In the genomic region with DNA sequence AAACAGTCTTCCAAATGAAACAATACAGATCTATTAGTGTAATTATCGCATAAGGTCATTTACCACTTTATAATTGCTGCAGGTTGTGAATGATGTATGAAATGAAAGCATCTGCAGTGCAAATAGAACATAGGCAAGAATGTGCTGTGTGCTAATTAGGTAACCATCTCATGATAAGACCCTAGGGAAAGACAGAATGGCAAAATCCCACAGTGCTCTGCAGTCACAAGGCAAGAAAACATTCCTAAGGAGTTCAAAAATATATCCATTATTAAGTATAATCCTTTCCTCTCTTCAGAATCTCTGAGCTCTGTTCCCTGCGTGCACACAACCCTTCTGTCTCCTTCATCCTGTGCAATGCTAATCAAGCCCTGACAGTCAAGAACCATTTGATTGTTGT, we compare ENCODE assay signal across 26 cellular contexts.
"Had no signal": no experiment of that assay in that cellular context is flagged by ENCODE, and none has a peak within 500 bp of the region (broad histone marks: within the 10 kb centered on the region; RNA-seq: fewer than 3 reads in every experiment).

No MANE protein-coding gene starts in this region.

- H3K9me3 ChIP-seq: ascending aorta, esophagus squamous epithelium, gastroesophageal sphincter, heart right ventricle had no signal

- H3K36me3 ChIP-seq: ascending aorta, brain microvascular endothelial cell, esophagus squamous epithelium, gastroesophageal sphincter, heart right ventricle had no signal

- H3K27ac ChIP-seq: ascending aorta, brain microvascular endothelial cell, epithelial cell of prostate, esophagus squamous epithelium, gastroesophageal sphincter, heart right ventricle had no signal

- DNase-seq: activated CD4-positive, alpha-beta memory T cell treated with anti-CD3 and anti-CD28 coated beads for 36 hours; activated CD4-positive, alpha-beta T cell treated with anti-CD3 and anti-CD28 coated beads for 36 hours; activated CD4-positive, alpha-beta T cell treated with anti-CD3 and anti-CD28 coated beads, Interleukin-2, amount 10 ng/mL, durations not matched to agents 24 days and 14 days; activated CD4-positive, CD25-positive, alpha-beta regulatory T cell; activated CD4-positive, CD25-positive, alpha-beta regulatory T cell treated with anti-CD3 and anti-CD28 coated beads, Interleukin-2, amount 50 U/mL, for 72 hours; activated CD8-positive, alpha-beta memory T cell treated with anti-CD3 and anti-CD28 coated beads, Interleukin-2, amount 10 ng/mL, durations not matched to agents 7 days and 5 days; activated CD8-positive, alpha-beta memory T cell treated with anti-CD3 and anti-CD28 coated beads, Interleukin-2, amount 50 U/mL, for 4 hours; activated CD8-positive, alpha-beta T cell treated with anti-CD3 and anti-CD28 coated beads, Interleukin-2, amount 10 ng/mL, durations not matched to agents 7 days and 5 days; activated gamma-delta T cell; activated naive CD4-positive, alpha-beta T cell; activated naive CD4-positive, alpha-beta T cell treated with anti-CD3 and anti-CD28 coated beads, Interleukin-2, amount 10 ng/mL, durations not matched to agents 7 days and 5 days; activated naive CD8-positive, alpha-beta T cell treated with anti-CD3 and anti-CD28 coated beads, Interleukin-2, amount 10 ng/mL, durations not matched to agents 7 days and 5 days; activated T-cell treated with anti-CD3 and anti-CD28 coated beads, Interleukin-2, amount 50 U/mL, for 1 hour; activated T-cell treated with anti-CD3 and anti-CD28 coated beads, Interleukin-2, amount 50 U/mL, for 48 hours; brain microvascular endothelial cell; cortex of kidney; effector CD8-positive, alpha-beta T cell; esophagus squamous epithelium; foreskin melanocyte; heart right ventricle; T-helper 2 cell had no signal

- H3K36me3 Mint-ChIP-seq: activated CD4-positive, alpha-beta memory T cell treated with anti-CD3 and anti-CD28 coated beads for 36 hours; activated CD8-positive, alpha-beta memory T cell treated with anti-CD3 and anti-CD28 coated beads, Interleukin-2, amount 10 ng/mL, durations not matched to agents 7 days and 5 days; activated naive CD4-positive, alpha-beta T cell treated with anti-CD3 and anti-CD28 coated beads, Interleukin-2, amount 10 ng/mL, durations not matched to agents 7 days and 5 days; activated naive CD4-positive, alpha-beta T cell treated with anti-CD3 and anti-CD28 coated beads, Interleukin-2, amount 50 U/mL, for 72 hours; activated naive CD8-positive, alpha-beta T cell treated with anti-CD3 and anti-CD28 coated beads, Interleukin-2, amount 10 ng/mL, durations not matched to agents 7 days and 5 days had no signal

- H3K27me3 Mint-ChIP-seq: activated CD4-positive, alpha-beta memory T cell treated with anti-CD3 and anti-CD28 coated beads for 36 hours; activated CD4-positive, alpha-beta T cell treated with anti-CD3 and anti-CD28 coated beads for 36 hours; activated CD4-positive, alpha-beta T cell treated with anti-CD3 and anti-CD28 coated beads, Interleukin-2, amount 10 ng/mL, durations not matched to agents 24 days and 14 days; activated CD8-positive, alpha-beta memory T cell treated with anti-CD3 and anti-CD28 coated beads, Interleukin-2, amount 10 ng/mL, durations not matched to agents 7 days and 5 days; activated naive CD4-positive, alpha-beta T cell treated with anti-CD3 and anti-CD28 coated beads, Interleukin-2, amount 10 ng/mL, durations not matched to agents 7 days and 5 days; activated naive CD8-positive, alpha-beta T cell treated with anti-CD3 and anti-CD28 coated beads, Interleukin-2, amount 10 ng/mL, durations not matched to agents 7 days and 5 days; central memory CD8-positive, alpha-beta T cell had no signal

- H3K4me3 Mint-ChIP-seq: activated CD4-positive, alpha-beta memory T cell treated with anti-CD3 and anti-CD28 coated beads for 36 hours; activated CD4-positive, alpha-beta T cell treated with anti-CD3 and anti-CD28 coated beads for 36 hours; activated CD4-positive, alpha-beta T cell treated with anti-CD3 and anti-CD28 coated beads, Interleukin-2, amount 10 ng/mL, durations not matched to agents 24 days and 14 days; activated CD8-positive, alpha-beta memory T cell treated with anti-CD3 and anti-CD28 coated beads, Interleukin-2, amount 10 ng/mL, durations not matched to agents 7 days and 5 days; activated CD8-positive, alpha-beta T cell treated with anti-CD3 and anti-CD28 coated beads, Interleukin-2, amount 10 ng/mL, durations not matched to agents 7 days and 5 days; activated naive CD4-positive, alpha-beta T cell treated with anti-CD3 and anti-CD28 coated beads, Interleukin-2, amount 10 ng/mL, durations not matched to agents 7 days and 5 days; activated naive CD8-positive, alpha-beta T cell treated with anti-CD3 and anti-CD28 coated beads, Interleukin-2, amount 10 ng/mL, durations not matched to agents 7 days and 5 days; central memory CD8-positive, alpha-beta T cell had no signal

- H3K4me1 ChIP-seq: ascending aorta, esophagus squamous epithelium, gastroesophageal sphincter, heart right ventricle had no signal

- H3K4me3 ChIP-seq: ascending aorta, esophagus squamous epithelium, gastroesophageal sphincter, heart right ventricle had no signal

- H3K27ac Mint-ChIP-seq: activated CD4-positive, alpha-beta memory T cell treated with anti-CD3 and anti-CD28 coated beads for 36 hours; activated CD4-positive, alpha-beta T cell treated with anti-CD3 and anti-CD28 coated beads for 36 hours; activated CD4-positive, alpha-beta T cell treated with anti-CD3 and anti-CD28 coated beads, Interleukin-2, amount 10 ng/mL, durations not matched to agents 24 days and 14 days; activated CD8-positive, alpha-beta memory T cell treated with anti-CD3 and anti-CD28 coated beads, Interleukin-2, amount 10 ng/mL, durations not matched to agents 7 days and 5 days; activated CD8-positive, alpha-beta T cell treated with anti-CD3 and anti-CD28 coated beads, Interleukin-2, amount 10 ng/mL, durations not matched to agents 7 days and 5 days; activated naive CD4-positive, alpha-beta T cell treated with anti-CD3 and anti-CD28 coated beads, Interleukin-2, amount 10 ng/mL, durations not matched to agents 7 days and 5 days; activated naive CD4-positive, alpha-beta T cell treated with anti-CD3 and anti-CD28 coated beads, Interleukin-2, amount 50 U/mL, for 72 hours; activated naive CD8-positive, alpha-beta T cell treated with anti-CD3 and anti-CD28 coated beads, Interleukin-2, amount 10 ng/mL, durations not matched to agents 7 days and 5 days had no signal

- ATAC-seq: activated CD4-positive, alpha-beta T cell treated with anti-CD3 and anti-CD28 coated beads for 36 hours; activated CD8-positive, alpha-beta memory T cell treated with anti-CD3 and anti-CD28 coated beads, Interleukin-2, amount 10 ng/mL, durations not matched to agents 7 days and 5 days; activated CD8-positive, alpha-beta T cell treated with anti-CD3 and anti-CD28 coated beads, Interleukin-2, amount 10 ng/mL, durations not matched to agents 7 days and 5 days; activated naive CD4-positive, alpha-beta T cell treated with anti-CD3 and anti-CD28 coated beads, Interleukin-2, amount 50 U/mL, for 72 hours; gastroesophageal sphincter; heart right ventricle had no signal

- H3K9me3 Mint-ChIP-seq: activated CD4-positive, alpha-beta memory T cell treated with anti-CD3 and anti-CD28 coated beads for 36 hours; activated CD4-positive, alpha-beta T cell treated with anti-CD3 and anti-CD28 coated beads, Interleukin-2, amount 10 ng/mL, durations not matched to agents 24 days and 14 days; activated naive CD4-positive, alpha-beta T cell treated with anti-CD3 and anti-CD28 coated beads, Interleukin-2, amount 10 ng/mL, durations not matched to agents 7 days and 5 days; activated naive CD4-positive, alpha-beta T cell treated with anti-CD3 and anti-CD28 coated beads, Interleukin-2, amount 50 U/mL, for 72 hours; activated naive CD8-positive, alpha-beta T cell treated with anti-CD3 and anti-CD28 coated beads, Interleukin-2, amount 10 ng/mL, durations not matched to agents 7 days and 5 days; central memory CD8-positive, alpha-beta T cell had no signal

- H3K27me3 ChIP-seq: ascending aorta, brain microvascular endothelial cell, esophagus squamous epithelium, gastroesophageal sphincter had no signal

- H3K4me1 Mint-ChIP-seq: activated CD4-positive, alpha-beta T cell treated with anti-CD3 and anti-CD28 coated beads for 36 hours; activated CD4-positive, alpha-beta T cell treated with anti-CD3 and anti-CD28 coated beads, Interleukin-2, amount 10 ng/mL, durations not matched to agents 24 days and 14 days; activated CD8-positive, alpha-beta memory T cell treated with anti-CD3 and anti-CD28 coated beads, Interleukin-2, amount 10 ng/mL, durations not matched to agents 7 days and 5 days; activated naive CD4-positive, alpha-beta T cell treated with anti-CD3 and anti-CD28 coated beads, Interleukin-2, amount 10 ng/mL, durations not matched to agents 7 days and 5 days; activated naive CD8-positive, alpha-beta T cell treated with anti-CD3 and anti-CD28 coated beads, Interleukin-2, amount 10 ng/mL, durations not matched to agents 7 days and 5 days; central memory CD8-positive, alpha-beta T cell had no signal
